ENCODE assay signal across 16 cellular contexts in genomic region chr10:122646511-122647382, GRCh38. TPM values are rescaled to one million over a fixed set of nuclear protein-coding genes. Genes with fewer than 3 reads are reported as not detected.
"Had no signal": no experiment of that assay in that cellular context is flagged by ENCODE, and none has a peak within 500 bp of the region (broad histone marks: within the 10 kb centered on the region; RNA-seq: fewer than 3 reads in every experiment).

No MANE protein-coding gene starts in this region.

- H3K9me3 Mint-ChIP-seq: activated CD4-positive, alpha-beta memory T cell treated with anti-CD3 and anti-CD28 coated beads, Interleukin-2, amount 10 ng/mL, durations not matched to agents 7 days and 5 days; activated naive CD4-positive, alpha-beta T cell treated with anti-CD3 and anti-CD28 coated beads, Interleukin-2, amount 10 ng/mL, durations not matched to agents 7 days and 5 days; neural crest cell had no signal

- H3K4me1 ChIP-seq: colonic mucosa, parathyroid adenoma, tibial artery had no signal

- H3K27me3 ChIP-seq: colonic mucosa had no signal

- DNase-seq: activated CD4-positive, alpha-beta memory T cell treated with anti-CD3 and anti-CD28 coated beads, Interleukin-2, amount 10 ng/mL, durations not matched to agents 7 days and 5 days; activated CD4-positive, alpha-beta T cell treated with anti-CD3 and anti-CD28 coated beads for 1 hour; activated CD8-positive, alpha-beta memory T cell treated with anti-CD3 and anti-CD28 coated beads, Interleukin-2, amount 50 U/mL, for 4 hours; activated naive CD4-positive, alpha-beta T cell treated with anti-CD3 and anti-CD28 coated beads, Interleukin-2, amount 10 ng/mL, durations not matched to agents 7 days and 5 days; caudate nucleus; colonic mucosa; effector CD8-positive, alpha-beta T cell; mesendoderm had no signal

- H3K36me3 Mint-ChIP-seq: activated naive CD4-positive, alpha-beta T cell treated with anti-CD3 and anti-CD28 coated beads, Interleukin-2, amount 10 ng/mL, durations not matched to agents 7 days and 5 days had no signal

- H3K79me2 ChIP-seq: parathyroid adenoma had no signal

- H3K27ac ChIP-seq: colonic mucosa, epithelial cell of prostate, parathyroid adenoma, skin epidermis, tibial artery had no signal

- H2AFZ ChIP-seq: parathyroid adenoma had no signal

- H3K9ac ChIP-seq: parathyroid adenoma had no signal

- H3K4me3 Mint-ChIP-seq: activated CD4-positive, alpha-beta memory T cell treated with anti-CD3 and anti-CD28 coated beads, Interleukin-2, amount 10 ng/mL, durations not matched to agents 7 days and 5 days; activated naive CD4-positive, alpha-beta T cell treated with anti-CD3 and anti-CD28 coated beads, Interleukin-2, amount 10 ng/mL, durations not matched to agents 7 days and 5 days; neural crest cell had no signal

- H3K4me1 Mint-ChIP-seq: activated CD4-positive, alpha-beta memory T cell treated with anti-CD3 and anti-CD28 coated beads, Interleukin-2, amount 10 ng/mL, durations not matched to agents 7 days and 5 days; activated naive CD4-positive, alpha-beta T cell treated with anti-CD3 and anti-CD28 coated beads, Interleukin-2, amount 10 ng/mL, durations not matched to agents 7 days and 5 days had no signal

- H3K4me3 ChIP-seq: colonic mucosa, skin epidermis, tibial artery had no signal

- H3K9me3 ChIP-seq: colonic mucosa, tibial artery had no signal

- H3K36me3 ChIP-seq: colonic mucosa, tibial artery had no signal

- H3K27ac Mint-ChIP-seq: activated CD4-positive, alpha-beta memory T cell treated with anti-CD3 and anti-CD28 coated beads, Interleukin-2, amount 10 ng/mL, durations not matched to agents 7 days and 5 days; activated naive CD4-positive, alpha-beta T cell treated with anti-CD3 and anti-CD28 coated beads, Interleukin-2, amount 10 ng/mL, durations not matched to agents 7 days and 5 days had no signal

RNA-seq across cellular contexts. Expression of gene C10orf120, which starts 52.9 kb away (rescaled TPM):
- total RNA-seq: activated CD4-positive, alpha-beta memory T cell treated with anti-CD3 and anti-CD28 coated beads, Interleukin-2, amount 10 ng/mL, durations not matched to agents 7 days and 5 days; colonic mucosa; kidney epithelial cell; liver; neural crest cell; renal cortical epithelial cell had no signal
- polyA plus RNA-seq: liver had no signal
